Comparison of ENCODE assay signal across 8 cellular contexts in the genomic region with DNA sequence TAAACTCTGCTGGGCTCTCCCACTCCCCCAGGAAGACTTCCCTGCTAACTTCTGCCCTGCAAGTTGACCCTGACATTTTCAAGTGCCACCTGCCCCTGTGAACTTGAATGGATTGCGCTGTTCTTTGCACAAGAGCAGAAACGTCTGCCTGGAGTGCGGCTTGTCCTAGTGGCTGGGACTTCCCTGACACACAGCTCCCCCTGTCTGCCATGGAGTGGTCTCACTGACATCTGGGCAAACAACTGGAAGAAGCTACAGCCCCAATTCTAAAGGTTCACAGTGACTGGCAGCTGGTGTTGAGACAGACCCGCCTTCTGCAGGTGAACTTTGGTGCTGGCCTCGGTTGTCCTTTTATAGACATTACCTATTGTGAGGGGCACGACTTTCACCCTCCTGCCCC.
DNase-seq lines count a peak whose midpoint lies in the region; ATAC-seq and TF ChIP-seq lines count a peak whose summit lies in the region.
"Not testable (repeated sequence)": the region's sequence is repeated elsewhere in the genome, so short reads cannot be mapped to it uniquely, and the experiment has no call there.

No MANE protein-coding gene starts in this region.

- TF ChIP-seq CTCF in CD14-positive monocyte (IDR thresholded peaks at IDR 0.05) (peak; percentile 33), WI38 (IDR thresholded peaks at IDR 0.05; ENCODE audit: low read depth, low read length) (peak; percentile 48; the same call in 1 of the 2 replicates), body of pancreas (IDR thresholded peaks at IDR 0.05) (peak in 6 of 7 experiments; percentile 20 to 58 (median 38))

- H3K4me1 Mint-ChIP-seq in CD14-positive monocyte = peaks cover 14% of the 10 kb centered on the region

- intact Hi-C loops in CD14-positive monocyte (cut with micrococcal nuclease); body of pancreas (cut with DNase I); cardiac septum (cut with DNase I): not testable (repeated sequence)

- not testable (repeated sequence) for H3K9me3 ChIP-seq in body of pancreas

- not testable (repeated sequence) for H3K27me3 ChIP-seq in body of pancreas

- not testable (repeated sequence) for H3K27me3 Mint-ChIP-seq in CD14-positive monocyte (ENCODE audit: low read depth in 3 of 3)

- H3K36me3 Mint-ChIP-seq in CD14-positive monocyte = not testable (repeated sequence)

- H3K4me3 ChIP-seq in WI38 (ENCODE audit: low read depth, low read length); body of pancreas: not testable (repeated sequence)

- ATAC-seq in body of pancreas = not testable (repeated sequence)

- H3K27ac ChIP-seq in body of pancreas = not testable (repeated sequence)

- H3K4me3 Mint-ChIP-seq in CD14-positive monocyte = peak overlapping the region in 1 of 2 donors; percentile 51

- TF ChIP-seq POLR2A in body of pancreas (IDR thresholded peaks at IDR 0.05) = not testable (repeated sequence)

- H3K36me3 ChIP-seq in body of pancreas (replicated peaks in 1 of 2; ENCODE audit: insufficient read depth in 1 of 2, low read depth in 2 of 2) = not testable (repeated sequence)

- peak; percentile 45 for DNase-seq in CD14-positive monocyte (ENCODE audit: low spot score)
- peak; percentile 24 for DNase-seq in H4 (ENCODE audit: low spot score)
- peak; percentile 62 for DNase-seq in NCI-H82 (lab: John Stamatoyannopoulos, UW)
- peak; percentile 39 to 65 (median 46) for DNase-seq in body of pancreas
- peak; percentile 76 for DNase-seq in cardiac septum (ENCODE audit: low spot score)
- DNase-seq in midbrain (lab: John Stamatoyannopoulos, UW) = peak; percentile 48
- DNase-seq in stimulated activated CD4-positive, alpha-beta T cell treated with anti-CD3 and anti-CD28 coated beads, Interleukin-4, amount 100 ng/mL, for 24 hours = peak; percentile 24

- peak overlapping the region in 2 of 7 donors; percentile 37 to 52 for H3K27ac Mint-ChIP-seq in CD14-positive monocyte

- H3K4me1 ChIP-seq in body of pancreas = not testable (repeated sequence)

- 34 to 43% methylated on average over 6 of the region's 6 CpGs for WGBS in body of pancreas, 2 donors

- H3K9me3 Mint-ChIP-seq in CD14-positive monocyte = not testable (repeated sequence)

Comparison
In these comparisons a context has a peak if more than half of its experiments do, and no peak if none do; other contexts are left out.
1. DNase-seq: peak in every context shown above with its lines; median percentile 76 in cardiac septum; 62 in NCI-H82; 48 in midbrain; 46 in body of pancreas; 45 in CD14-positive monocyte; 24 in H4; 24 in stimulated activated CD4-positive, alpha-beta T cell treated with anti-CD3 and anti-CD28 coated beads, Interleukin-4, amount 100 ng/mL, for 24 hours.